Comparison of ENCODE assay signal across 1 cellular context in the genomic region with DNA sequence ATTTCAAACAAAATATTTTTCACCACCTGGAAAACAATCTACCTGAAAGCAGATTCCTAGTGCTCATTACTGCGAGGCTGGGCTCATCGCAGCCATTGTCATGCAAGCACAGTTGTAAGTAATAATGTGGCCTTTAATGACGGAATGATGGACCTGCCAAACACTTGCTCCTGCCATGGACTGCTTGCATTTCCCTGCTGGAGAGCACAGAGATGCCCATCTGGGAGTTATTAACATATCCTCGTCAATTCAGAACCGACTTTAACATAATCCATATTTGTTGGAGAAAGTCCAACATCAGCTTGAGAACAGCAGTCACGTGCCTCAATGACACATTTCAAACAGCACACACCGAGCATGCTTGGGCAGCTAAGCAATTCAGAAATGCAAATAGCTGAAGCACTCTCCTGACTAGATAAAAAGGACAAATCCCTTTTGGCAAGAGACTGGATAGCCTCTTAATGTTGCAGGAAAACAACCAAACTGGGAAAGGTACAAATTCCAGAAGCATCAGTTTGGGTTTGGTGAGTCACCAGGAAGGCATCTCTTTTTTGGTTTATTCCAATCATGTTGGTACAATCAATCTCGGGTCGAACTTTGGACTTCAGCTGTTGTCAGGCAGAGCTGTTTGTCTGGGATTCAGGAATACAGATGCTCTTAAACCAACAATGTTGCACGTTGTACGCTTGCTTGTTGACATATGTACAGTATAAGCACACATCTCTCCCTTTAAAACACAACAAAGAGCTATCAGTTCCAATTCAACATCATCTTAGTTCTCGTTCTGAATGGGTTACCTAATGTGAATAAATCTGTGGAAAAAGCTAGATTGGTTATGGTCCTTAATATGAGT.
A peak's percentile ranks its signal among the peaks of the same experiment; 100 is the strongest.
TF ChIP-seq lines count a peak whose summit lies in the region.

No MANE protein-coding gene starts in this region.

TF ChIP-seq in HepG2, 621 proteins besides CTCF, POLR2A, EP300 and RAD21 (continued from another document and continues in another):
- peak; percentile 78; the same call in 1 of the 2 replicates for TF ChIP-seq STAT6 (CRISPR knock-in tag; IDR thresholded peaks at IDR 0.05; ENCODE audit: borderline replicate concordance)
- no peak for TF ChIP-seq DR1 (CRISPR knock-in tag; IDR thresholded peaks at IDR 0.05)
- no peak for TF ChIP-seq ZFYVE20 (CRISPR knock-in tag; IDR thresholded peaks at IDR 0.05; ENCODE audit: borderline replicate concordance, low read depth)
- TF ChIP-seq, protein P1, sequence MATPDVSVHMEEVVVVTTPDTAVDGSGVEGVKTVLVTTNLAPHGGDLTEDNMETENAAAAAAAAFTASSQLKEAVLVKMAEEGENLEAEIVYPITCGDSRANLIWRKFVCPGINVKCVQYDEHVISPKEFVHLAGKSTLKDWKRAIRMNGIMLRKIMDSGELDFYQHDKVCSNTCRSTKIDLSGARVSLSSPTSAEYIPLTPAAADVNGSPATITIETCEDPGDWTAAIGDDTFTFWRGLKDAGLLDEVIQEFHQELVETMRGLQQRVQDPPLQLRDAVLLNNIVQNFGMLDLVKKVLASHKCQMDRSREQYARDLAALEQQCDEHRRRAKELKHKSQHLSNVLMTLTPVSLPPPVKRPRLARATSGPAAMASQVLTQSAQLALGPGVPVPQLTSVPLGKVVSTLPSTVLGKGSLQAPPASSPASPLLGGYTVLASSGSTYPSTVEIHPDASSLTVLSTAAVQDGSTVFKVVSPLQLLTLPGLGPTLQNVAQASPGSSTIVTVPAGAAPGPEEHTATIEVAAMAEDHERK (CRISPR knock-in tag; IDR thresholded peaks at IDR 0.05; ENCODE audit: low read depth), result no peak
- TF ChIP-seq ZNF20 (CRISPR knock-in tag; IDR thresholded peaks at IDR 0.05), result no peak
- TF ChIP-seq PAXIP1 (CRISPR knock-in tag; conservative IDR thresholded peaks at IDR 0.05), result peak; percentile 99
- no peak for TF ChIP-seq ZNF619 (CRISPR knock-in tag; IDR thresholded peaks at IDR 0.05)
- TF ChIP-seq ZNF639 (CRISPR knock-in tag; conservative IDR thresholded peaks at IDR 0.05), result no peak
- no peak; the same call in 1 of the 2 replicates for TF ChIP-seq DNMT3B (CRISPR knock-in tag; conservative IDR thresholded peaks at IDR 0.05)
- TF ChIP-seq, protein P2, sequence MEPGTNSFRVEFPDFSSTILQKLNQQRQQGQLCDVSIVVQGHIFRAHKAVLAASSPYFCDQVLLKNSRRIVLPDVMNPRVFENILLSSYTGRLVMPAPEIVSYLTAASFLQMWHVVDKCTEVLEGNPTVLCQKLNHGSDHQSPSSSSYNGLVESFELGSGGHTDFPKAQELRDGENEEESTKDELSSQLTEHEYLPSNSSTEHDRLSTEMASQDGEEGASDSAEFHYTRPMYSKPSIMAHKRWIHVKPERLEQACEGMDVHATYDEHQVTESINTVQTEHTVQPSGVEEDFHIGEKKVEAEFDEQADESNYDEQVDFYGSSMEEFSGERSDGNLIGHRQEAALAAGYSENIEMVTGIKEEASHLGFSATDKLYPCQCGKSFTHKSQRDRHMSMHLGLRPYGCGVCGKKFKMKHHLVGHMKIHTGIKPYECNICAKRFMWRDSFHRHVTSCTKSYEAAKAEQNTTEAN (CRISPR knock-in tag; conservative IDR thresholded peaks at IDR 0.05), result peak; percentile 92
- peak; percentile 94 for TF ChIP-seq SKI (IDR thresholded peaks at IDR 0.05; ENCODE audit: partially characterized antibody)
- no peak for TF ChIP-seq NFE2L1 (CRISPR knock-in tag; IDR thresholded peaks at IDR 0.05; ENCODE audit: borderline replicate concordance)
- TF ChIP-seq ZNF101 (CRISPR knock-in tag; IDR thresholded peaks at IDR 0.05; ENCODE audit: borderline replicate concordance, low read depth), result no peak
- peak; percentile 98 for TF ChIP-seq ATF3 (CRISPR knock-in tag; IDR thresholded peaks at IDR 0.05)
- peak; percentile 28; the same call in 1 of the 2 replicates for TF ChIP-seq ATF1 (CRISPR knock-in tag; IDR thresholded peaks at IDR 0.05)
- TF ChIP-seq ZNF264 (CRISPR knock-in tag; IDR thresholded peaks at IDR 0.05), result peak; percentile 88
- TF ChIP-seq CBX1 (IDR thresholded peaks at IDR 0.05; ENCODE audit: low read depth), result no peak
- TF ChIP-seq ZBTB1 (CRISPR knock-in tag; IDR thresholded peaks at IDR 0.05; ENCODE audit: borderline replicate concordance), result no peak
- TF ChIP-seq ZBTB26 (CRISPR knock-in tag; IDR thresholded peaks at IDR 0.05; ENCODE audit: borderline replicate concordance), result 0 out of 2 replicates have a peak, but pooled peaks have one; percentile 5
- no peak for TF ChIP-seq U2AF1 (optimal IDR thresholded peaks at IDR 0.05; ENCODE audit: low read depth, low read length)
- TF ChIP-seq, protein P3, sequence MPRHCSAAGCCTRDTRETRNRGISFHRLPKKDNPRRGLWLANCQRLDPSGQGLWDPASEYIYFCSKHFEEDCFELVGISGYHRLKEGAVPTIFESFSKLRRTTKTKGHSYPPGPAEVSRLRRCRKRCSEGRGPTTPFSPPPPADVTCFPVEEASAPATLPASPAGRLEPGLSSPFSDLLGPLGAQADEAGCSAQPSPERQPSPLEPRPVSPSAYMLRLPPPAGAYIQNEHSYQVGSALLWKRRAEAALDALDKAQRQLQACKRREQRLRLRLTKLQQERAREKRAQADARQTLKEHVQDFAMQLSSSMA (CRISPR knock-in tag; IDR thresholded peaks at IDR 0.05), result no peak
- TF ChIP-seq MED1 (CRISPR knock-in tag; IDR thresholded peaks at IDR 0.05), result peak; percentile 93
- peak; percentile 99 for TF ChIP-seq HNF4A (CRISPR knock-in tag; IDR thresholded peaks at IDR 0.05)
- peak; percentile 88 for TF ChIP-seq SALL1 (CRISPR knock-in tag; IDR thresholded peaks at IDR 0.05)
- TF ChIP-seq BCL3 (CRISPR knock-in tag; IDR thresholded peaks at IDR 0.05), result no peak
- peak; percentile 54; the same call in 1 of the 2 replicates for TF ChIP-seq ARID4A (CRISPR knock-in tag; IDR thresholded peaks at IDR 0.05; ENCODE audit: borderline replicate concordance)
- TF ChIP-seq SNRNP70 (IDR thresholded peaks at IDR 0.05; ENCODE audit: low read depth, low read length), result no peak
- no peak for TF ChIP-seq CAMTA2 (CRISPR knock-in tag; IDR thresholded peaks at IDR 0.05; ENCODE audit: borderline replicate concordance)
- peak; percentile 44; the same call in 1 of the 2 replicates for TF ChIP-seq SSRP1 (CRISPR knock-in tag; IDR thresholded peaks at IDR 0.05)
- peak; percentile 44; the same call in 1 of the 2 replicates for TF ChIP-seq KMT2A (CRISPR knock-in tag; IDR thresholded peaks at IDR 0.05)
- TF ChIP-seq ZNF224 (CRISPR knock-in tag; IDR thresholded peaks at IDR 0.05), result 0 out of 2 replicates have a peak, but pooled peaks have one; percentile 20
